In genomic region chr19:44955500-44956439, GRCh38 we compare ENCODE assay signal across 8 cellular contexts. TPM values are rescaled to one million over a fixed set of nuclear protein-coding genes. Genes with fewer than 3 reads are reported as not detected.
A peak's percentile ranks its signal among the peaks of the same experiment; 100 is the strongest.
DNase-seq lines count a peak whose midpoint lies in the region; ATAC-seq and TF ChIP-seq lines count a peak whose summit lies in the region.

No MANE protein-coding gene starts in this region.

- intact Hi-C loops in spleen (cut with DNase I; ENCODE audit: low total_unique reads), result no loop called here

- H3K27me3 ChIP-seq in iPS DF 6.9 (ENCODE audit: control insufficient read depth, insufficient read depth, low read length) (no peaks in the 10 kb centered on the region), spleen (replicated peaks in 1 of 7) (no peaks in the 10 kb centered on the region)

- DNase-seq in activated naive CD4-positive, alpha-beta T cell treated with anti-CD3 and anti-CD28 coated beads, Interleukin-2, amount 50 U/mL, for 72 hours (ENCODE audit: low spot score in 2 of 2), result no peak
- no peak for DNase-seq in iPS DF 6.9 (ENCODE audit: low read depth, low spot score)
- no peak for DNase-seq in spleen
- no peak for DNase-seq in NCI-H1092 treated with DMSO at 0.1 percent for 48 hours (lab: John Stamatoyannopoulos, UW)
- DNase-seq in midbrain (lab: John Stamatoyannopoulos, UW), result no peak
- DNase-seq in COLO668 (lab: John Stamatoyannopoulos, UW; ENCODE audit: unreplicated experiment), result no peak

- peaks cover 4 to 7% of the 10 kb centered on the region in 2 donors for H3K36me3 Mint-ChIP-seq in activated naive CD4-positive, alpha-beta T cell treated with anti-CD3 and anti-CD28 coated beads, Interleukin-2, amount 50 U/mL, for 72 hours

- H3K4me1 ChIP-seq in iPS DF 6.9 (ENCODE audit: control insufficient read depth, insufficient read depth, low read length) (peaks cover 3% of the 10 kb centered on the region), spleen (peaks cover 32 to 84% (median 75%) of the 10 kb centered on the region in 6 donors)

- H3K36me3 ChIP-seq in iPS DF 6.9 (ENCODE audit: control insufficient read depth, insufficient read depth, low read length) (no peaks in the 10 kb centered on the region), spleen (peaks cover 0 to 26% (median 0%) of the 10 kb centered on the region in 6 donors)

- no peak for TF ChIP-seq CTCF in spleen (IDR thresholded peaks at IDR 0.05 in 8 of 11, conservative IDR thresholded peaks at IDR 0.05 in 3 of 11)

- ATAC-seq in GM19351 (IDR thresholded peaks at IDR 0.05; ENCODE audit: unreplicated experiment) (peak; percentile 29), HG03196 (IDR thresholded peaks at IDR 0.05; ENCODE audit: unreplicated experiment) (peak; percentile 6)
- ATAC-seq in activated naive CD4-positive, alpha-beta T cell treated with anti-CD3 and anti-CD28 coated beads, Interleukin-2, amount 50 U/mL, for 72 hours, result peak in 1 of 2 donors; percentile 9

- H3K9me3 ChIP-seq in iPS DF 6.9 (ENCODE audit: control insufficient read depth, insufficient read depth, low read length) (no peaks in the 10 kb centered on the region), spleen (no peaks in the 10 kb centered on the region)

- H3K27ac ChIP-seq in iPS DF 6.9 (ENCODE audit: low read length) (no peak overlapping the region), spleen (peak overlapping the region; percentile 85 to 98 (median 95))

- H3K9me3 Mint-ChIP-seq in activated naive CD4-positive, alpha-beta T cell treated with anti-CD3 and anti-CD28 coated beads, Interleukin-2, amount 50 U/mL, for 72 hours, result no peaks in the 10 kb centered on the region

- H3K4me3 ChIP-seq in iPS DF 6.9 (ENCODE audit: low read length), result peak overlapping the region; percentile 92
- H3K4me3 ChIP-seq in spleen, result peak overlapping the region; percentile 73 to 99 (median 95)

- no CpG with 5 or more reads among the region's 40 CpGs for WGBS in iPS DF 6.9 (ENCODE audit: insufficient coverage, insufficient read length)
- WGBS in spleen, 5 donors, result 4 to 16% (median 6%) methylated on average over 15 to 40 of the region's 40 CpGs

- peak overlapping the region; percentile 93 to 97 for H3K27ac Mint-ChIP-seq in activated naive CD4-positive, alpha-beta T cell treated with anti-CD3 and anti-CD28 coated beads, Interleukin-2, amount 50 U/mL, for 72 hours

- no peak for TF ChIP-seq POLR2A in spleen (IDR thresholded peaks at IDR 0.05)

RNA-seq across cellular contexts. Expression of gene CLPTM1, which starts 0.6 kb away (rescaled TPM):
- total RNA-seq in activated naive CD4-positive, alpha-beta T cell treated with anti-CD3 and anti-CD28 coated beads, Interleukin-2, amount 50 U/mL, for 72 hours, result 10 to 100 TPM; 54.0 to 58.5 TPM
- 10 to 100 TPM; 66.5 to 97.6 (median 91.0) TPM for total RNA-seq in spleen
- polyA plus RNA-seq in spleen, result 10 to 100 TPM; 44.9 to 62.8 (median 47.8) TPM

RNA-seq across cellular contexts. Expression of gene APOC2, which starts 9.9 kb away (rescaled TPM):
- not detected for total RNA-seq in activated naive CD4-positive, alpha-beta T cell treated with anti-CD3 and anti-CD28 coated beads, Interleukin-2, amount 50 U/mL, for 72 hours
- total RNA-seq in spleen, result 1 to 10 TPM in 6 of 7 donors, not detected in 1; 1.8 to 5.0 (median 2.6) TPM
- polyA plus RNA-seq in spleen, result 10 to 100 TPM in 1 of 3 donors, 1 to 10 TPM in 2; 1.2 to 34.0 (median 6.2) TPM

RNA-seq across cellular contexts. Expression of gene APOC4, which starts 13.7 kb away (rescaled TPM):
- not detected for total RNA-seq in activated naive CD4-positive, alpha-beta T cell treated with anti-CD3 and anti-CD28 coated beads, Interleukin-2, amount 50 U/mL, for 72 hours
- not detected for total RNA-seq in spleen
- polyA plus RNA-seq in spleen, result under 1 TPM; 0.24 to 0.42 (median 0.32) TPM

RNA-seq across cellular contexts. Expression of gene APOC1, which starts 41.4 kb away (rescaled TPM):
- total RNA-seq in activated naive CD4-positive, alpha-beta T cell treated with anti-CD3 and anti-CD28 coated beads, Interleukin-2, amount 50 U/mL, for 72 hours, result under 1 TPM in 1 of 2 donors, not detected in 1; 0.61 TPM
- total RNA-seq in spleen, result 100 to 1,000 TPM in 6 of 7 donors, 10 to 100 TPM in 1; 90.0 to 355 (median 195) TPM
- polyA plus RNA-seq in spleen, result 100 to 1,000 TPM in 2 of 3 donors, 10 to 100 TPM in 1; 99.4 to 465 (median 348) TPM

RNA-seq across cellular contexts. Expression of gene RELB, which starts 45.5 kb away (rescaled TPM):
- total RNA-seq in activated naive CD4-positive, alpha-beta T cell treated with anti-CD3 and anti-CD28 coated beads, Interleukin-2, amount 50 U/mL, for 72 hours, result 10 to 100 TPM; 31.7 to 56.5 TPM
- total RNA-seq in spleen, result 10 to 100 TPM; 16.6 to 67.4 (median 29.0) TPM
- 10 to 100 TPM; 23.8 to 48.7 (median 45.3) TPM for polyA plus RNA-seq in spleen
